ENCODE assay signal across 12 cellular contexts in the genomic region with DNA sequence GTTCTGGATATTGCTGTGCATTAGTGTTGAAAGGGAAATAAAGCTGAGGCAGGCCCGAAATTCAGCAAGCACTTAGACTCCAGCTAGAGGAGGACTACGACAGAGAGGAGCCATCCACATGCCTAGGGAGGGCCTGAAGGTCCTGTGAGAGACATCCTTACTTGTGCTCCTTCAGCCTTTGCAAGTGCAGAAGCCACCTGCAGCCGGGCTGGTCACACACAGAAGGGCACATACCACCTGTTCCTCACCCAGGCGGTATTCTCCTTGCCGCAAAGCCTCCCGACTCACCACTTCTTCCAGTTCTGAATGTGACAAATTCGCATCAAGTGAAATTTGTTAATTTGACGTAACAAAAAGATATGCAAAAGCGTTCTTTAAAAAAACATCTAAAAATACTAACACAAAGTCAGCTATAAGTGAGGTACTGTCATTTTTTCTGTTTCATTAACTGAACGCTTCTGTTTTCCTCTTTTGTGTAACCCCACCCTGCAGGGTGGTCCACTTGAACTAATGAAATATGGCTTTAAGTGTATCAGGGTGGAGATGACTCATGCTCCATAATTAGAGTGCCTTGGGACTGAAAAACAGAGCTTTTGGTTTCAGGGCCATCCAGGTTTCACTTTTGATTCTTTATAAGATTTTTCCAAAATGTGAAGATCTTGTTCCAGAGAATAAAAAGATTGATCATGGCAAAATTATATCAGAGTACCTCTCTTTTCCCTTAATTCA.
A peak's percentile ranks its signal among the peaks of the same experiment; 100 is the strongest.
DNase-seq lines count a peak whose midpoint lies in the region; ATAC-seq, FAIRE-seq and TF ChIP-seq lines count a peak whose summit lies in the region.
"Had no signal": no experiment of that assay in that cellular context is flagged by ENCODE, and none has a peak within 500 bp of the region (broad histone marks: within the 10 kb centered on the region; RNA-seq: fewer than 3 reads in every experiment).

No MANE protein-coding gene starts in this region.

- intact Hi-C loops in K562 (cut with micrococcal nuclease) = no loop called here

- ATAC-seq in GM21526 (IDR thresholded peaks at IDR 0.05; ENCODE audit: low FRiP score, unreplicated experiment) = peak; percentile 79
- ATAC-seq in HG03520 (IDR thresholded peaks at IDR 0.05; ENCODE audit: unreplicated experiment) = peak; percentile 89
- no peak for ATAC-seq in K562
- no peak for ATAC-seq in HG02623 (IDR thresholded peaks at IDR 0.05; ENCODE audit: unreplicated experiment)

- H3K27me3 ChIP-seq in GM06990 (replicated peaks; ENCODE audit: control insufficient read depth, insufficient read depth, low read length) (no peaks in the 10 kb centered on the region), K562 (ENCODE audit: control insufficient read depth in 2 of 2, insufficient read depth in 2 of 2, low read length in 2 of 2) (peaks cover 0 to 9% of the 10 kb centered on the region in 2 experiments; a peak in 3 of 5 replicates)

- H3K27ac ChIP-seq in K562 (ENCODE audit: extremely low read depth, low read depth, low read length) = no peak overlapping the region
- H3K27ac ChIP-seq: SK-N-MC had no signal

- no peaks in the 10 kb centered on the region for H3K9me1 ChIP-seq in K562 (ENCODE audit: control insufficient read depth, insufficient read depth, low read length)

- H3K9ac ChIP-seq in K562 (ENCODE audit: insufficient read depth in 1 of 2, low read depth in 2 of 2, low read length in 2 of 2) = no peak overlapping the region

- no peaks in the 10 kb centered on the region for H3K79me2 ChIP-seq in K562 (ENCODE audit: control insufficient read depth, insufficient read depth, low read length)

- H3K36me3 ChIP-seq in GM06990 (ENCODE audit: control insufficient read depth, insufficient read depth, low read length) = no peaks in the 10 kb centered on the region
- no peaks in the 10 kb centered on the region for H3K36me3 ChIP-seq in K562 (ENCODE audit: control insufficient read depth, insufficient read depth, low read length)

- TF ChIP-seq RAD21 in K562 (CRISPR knock-in tag; conservative IDR thresholded peaks at IDR 0.05 in 1 of 2, IDR thresholded peaks at IDR 0.05 in 1 of 2) = no peak

- no peak overlapping the region for H3K4me3 ChIP-seq in GM06990 (replicated peaks; ENCODE audit: low read depth, low read length)
- no peak overlapping the region for H3K4me3 ChIP-seq in K562
- H3K4me3 ChIP-seq: SK-N-MC had no signal

- no peak overlapping the region for H3K4me2 ChIP-seq in K562 (ENCODE audit: insufficient read depth, low read length)

- TF ChIP-seq CTCF in GM06990 (IDR thresholded peaks at IDR 0.05; ENCODE audit: insufficient read depth, low read length, poor library complexity, severe bottlenecking) (no peak), K562 (IDR thresholded peaks at IDR 0.05 in 2 of 3, conservative IDR thresholded peaks at IDR 0.05 in 1 of 3; ENCODE audit: insufficient read depth in 2 of 3, low read depth in 1 of 3, low read length in 3 of 3) (no peak)

- no peak for FAIRE-seq in K562 (lab: Jason Lieb, UNC)

- peaks cover 0 to 3% of the 10 kb centered on the region in 2 experiments; a peak in 1 of 5 replicates for H3K4me1 ChIP-seq in K562 (replicated peaks in 1 of 2; ENCODE audit: control insufficient read depth in 2 of 2, insufficient read depth in 2 of 2, low read length in 2 of 2)

- H4K20me1 ChIP-seq in K562 (replicated peaks; ENCODE audit: control insufficient read depth, insufficient read depth, low read length) = no peaks in the 10 kb centered on the region

- TF ChIP-seq POLR2A in K562 (conservative IDR thresholded peaks at IDR 0.05) = no peak

- POLR2A ChIA-PET in K562 (lab: Yijun Ruan, JAX) = no interaction called here

- CTCF ChIA-PET in K562 (lab: Yijun Ruan, JAX; ENCODE audit: low intra/inter-chr PET ratio) = no interaction called here

- no peak overlapping the region for H2AFZ ChIP-seq in K562 (ENCODE audit: low read depth, low read length)

- no TSS peak for BruUV-seq in K562 (replicated peaks; lab: Mats Ljungman, UMichigan)

- no peak for TF ChIP-seq EP300 in K562 (IDR thresholded peaks at IDR 0.05; ENCODE audit: low read length)

- WGBS in K562 (ENCODE audit: insufficient coverage, low coverage, missing lambda C conversion rate) = 19% methylated on average over 10 of the region's 10 CpGs

- no peaks in the 10 kb centered on the region for H3K9me3 ChIP-seq in K562 (replicated peaks; ENCODE audit: control insufficient read depth, insufficient read depth, low read depth, low read length)

- in situ Hi-C loops in K562 (cut with MboI) = no loop called here

- DNase-seq in GM06990 (ENCODE audit: extremely low read depth, insufficient read length) = peak; percentile 30
- no peak for DNase-seq in K562 (ENCODE audit: extremely low read depth in 1 of 4, low spot score in 3 of 4)
- DNase-seq in activated CD8-positive, alpha-beta memory T cell treated with anti-CD3 and anti-CD28 coated beads, Interleukin-2, amount 50 U/mL, for 48 hours = no peak
- DNase-seq in activated CD8-positive, alpha-beta memory T cell treated with anti-CD3 and anti-CD28 coated beads for 24 hours = no peak
- DNase-seq in activated naive CD4-positive, alpha-beta T cell (lab: John Stamatoyannopoulos, UW) = no peak
- DNase-seq: hippocampal formation, NCI-H1092 treated with DMSO at 0.1 percent for 48 hours, substantia nigra had no signal

TF ChIP-seq in K562, 482 proteins besides CTCF, POLR2A, EP300 and RAD21 (continues in another document):
- TF ChIP-seq, protein P1, sequence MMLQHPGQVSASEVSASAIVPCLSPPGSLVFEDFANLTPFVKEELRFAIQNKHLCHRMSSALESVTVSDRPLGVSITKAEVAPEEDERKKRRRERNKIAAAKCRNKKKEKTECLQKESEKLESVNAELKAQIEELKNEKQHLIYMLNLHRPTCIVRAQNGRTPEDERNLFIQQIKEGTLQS (IDR thresholded peaks at IDR 0.05) = peak; percentile 41; the same call in 1 of the 2 replicates
- TF ChIP-seq, protein P1 (CRISPR knock-in tag; conservative IDR thresholded peaks at IDR 0.05) = no peak
- TF ChIP-seq ZNF785 (CRISPR knock-in tag; IDR thresholded peaks at IDR 0.05) (no peak), NR2F6 (CRISPR knock-in tag; IDR thresholded peaks at IDR 0.05) (no peak), ZNF79 (CRISPR knock-in tag; IDR thresholded peaks at IDR 0.05; ENCODE audit: low read depth) (no peak), MEF2A (IDR thresholded peaks at IDR 0.05; ENCODE audit: control insufficient read depth, low read depth, low read length) (peak; percentile 61; the same call in 1 of the 2 replicates), ATF7 (IDR thresholded peaks at IDR 0.05) (no peak), JUND (IDR thresholded peaks at IDR 0.05; ENCODE audit: borderline replicate concordance, low read depth, low read length) (0 out of 2 replicates have a peak, but pooled peaks have one; percentile 16), JUND (tag; IDR thresholded peaks at IDR 0.05; ENCODE audit: borderline replicate concordance, low read depth, low read length) (0 out of 3 replicates have a peak, but pooled peaks have one; percentile 44), ZNF41 (CRISPR knock-in tag; conservative IDR thresholded peaks at IDR 0.05) (no peak)
- TF ChIP-seq, protein P2, sequence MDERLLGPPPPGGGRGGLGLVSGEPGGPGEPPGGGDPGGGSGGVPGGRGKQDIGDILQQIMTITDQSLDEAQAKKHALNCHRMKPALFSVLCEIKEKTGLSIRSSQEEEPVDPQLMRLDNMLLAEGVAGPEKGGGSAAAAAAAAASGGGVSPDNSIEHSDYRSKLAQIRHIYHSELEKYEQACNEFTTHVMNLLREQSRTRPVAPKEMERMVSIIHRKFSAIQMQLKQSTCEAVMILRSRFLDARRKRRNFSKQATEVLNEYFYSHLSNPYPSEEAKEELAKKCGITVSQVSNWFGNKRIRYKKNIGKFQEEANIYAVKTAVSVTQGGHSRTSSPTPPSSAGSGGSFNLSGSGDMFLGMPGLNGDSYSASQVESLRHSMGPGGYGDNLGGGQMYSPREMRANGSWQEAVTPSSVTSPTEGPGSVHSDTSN (CRISPR knock-in tag; IDR thresholded peaks at IDR 0.05; ENCODE audit: low read depth) = no peak
- TF ChIP-seq, protein P2 (tag; conservative IDR thresholded peaks at IDR 0.05; ENCODE audit: low read depth) = no peak
- TF ChIP-seq, protein P3, sequence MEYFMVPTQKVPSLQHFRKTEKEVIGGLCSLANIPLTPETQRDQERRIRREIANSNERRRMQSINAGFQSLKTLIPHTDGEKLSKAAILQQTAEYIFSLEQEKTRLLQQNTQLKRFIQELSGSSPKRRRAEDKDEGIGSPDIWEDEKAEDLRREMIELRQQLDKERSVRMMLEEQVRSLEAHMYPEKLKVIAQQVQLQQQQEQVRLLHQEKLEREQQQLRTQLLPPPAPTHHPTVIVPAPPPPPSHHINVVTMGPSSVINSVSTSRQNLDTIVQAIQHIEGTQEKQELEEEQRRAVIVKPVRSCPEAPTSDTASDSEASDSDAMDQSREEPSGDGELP (CRISPR knock-in tag; IDR thresholded peaks at IDR 0.05; ENCODE audit: borderline replicate concordance) = no peak
- TF ChIP-seq, protein P4, sequence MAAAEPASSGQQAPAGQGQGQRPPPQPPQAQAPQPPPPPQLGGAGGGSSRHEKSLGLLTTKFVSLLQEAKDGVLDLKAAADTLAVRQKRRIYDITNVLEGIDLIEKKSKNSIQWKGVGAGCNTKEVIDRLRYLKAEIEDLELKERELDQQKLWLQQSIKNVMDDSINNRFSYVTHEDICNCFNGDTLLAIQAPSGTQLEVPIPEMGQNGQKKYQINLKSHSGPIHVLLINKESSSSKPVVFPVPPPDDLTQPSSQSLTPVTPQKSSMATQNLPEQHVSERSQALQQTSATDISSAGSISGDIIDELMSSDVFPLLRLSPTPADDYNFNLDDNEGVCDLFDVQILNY (CRISPR knock-in tag; IDR thresholded peaks at IDR 0.05) = no peak

Comparison
In these comparisons a context has a peak if more than half of its experiments do, and no peak if none do; other contexts are left out.
1. ATAC-seq: peak in GM21526 (single experiment) and HG03520 (single experiment); none in K562 (single experiment) and HG02623 (single experiment).